Comparison of ENCODE assay signal across 8 cellular contexts in genomic region chr14:59482471-59483331, GRCh38. TPM values are rescaled to one million over a fixed set of nuclear protein-coding genes. Genes with fewer than 3 reads are reported as not detected.
DNase-seq lines count a peak whose midpoint lies in the region; ATAC-seq and TF ChIP-seq lines count a peak whose summit lies in the region.

No MANE protein-coding gene starts in this region.

- H3K9ac ChIP-seq in OCI-LY1 (ENCODE audit: low read length) = peak overlapping the region; percentile 82

- no peaks in the 10 kb centered on the region for H3F3A ChIP-seq in OCI-LY1 (ENCODE audit: insufficient read depth, low read length)

- H3K27me3 Mint-ChIP-seq in activated CD4-positive, alpha-beta T cell treated with anti-CD3 and anti-CD28 coated beads, Interleukin-2, amount 10 ng/mL, durations not matched to agents 7 days and 5 days = no peaks in the 10 kb centered on the region

- no peak for TF ChIP-seq CTCF in OCI-LY1 (IDR thresholded peaks at IDR 0.05; ENCODE audit: low read length)

- H3K9me2 ChIP-seq in OCI-LY1 (ENCODE audit: low read depth, low read length) = no peaks in the 10 kb centered on the region

- no peak for DNase-seq in activated CD4-positive, alpha-beta T cell treated with anti-CD3 and anti-CD28 coated beads, Interleukin-2, amount 10 ng/mL, durations not matched to agents 7 days and 5 days
- no peak for DNase-seq in activated CD4-positive, alpha-beta T cell treated with anti-CD3 and anti-CD28 coated beads, Interleukin-2, amount 50 U/mL, for 1 hour
- peak; percentile 87 for DNase-seq in dedifferentiated amniotic fluid mesenchymal stem cell (ENCODE audit: extremely low spot score)
- peak; percentile 16 for DNase-seq in midbrain (lab: John Stamatoyannopoulos, UW)
- DNase-seq in aorta = peak in 1 of 2 donors; percentile 54
- DNase-seq in posterior vena cava (ENCODE audit: low spot score) = no peak
- no peak for DNase-seq in stimulated activated CD8-positive, alpha-beta memory T cell treated with anti-CD3 and anti-CD28 coated beads, Interleukin-4, amount 100 ng/mL, for 48 hours

- CTCF ChIA-PET in activated CD4-positive, alpha-beta T cell treated with anti-CD3 and anti-CD28 coated beads, Interleukin-2, amount 10 ng/mL, durations not matched to agents 7 days and 5 days (lab: Charles Lee) = interaction anchor here (2.5 to 3.0 kb wide), 2 partner anchors 9 to 13 kb away, joined by 9 to 14 read pairs; no protein-coding TSS in a partner anchor

- peaks cover 10% of the 10 kb centered on the region for H3K36me3 Mint-ChIP-seq in activated CD4-positive, alpha-beta T cell treated with anti-CD3 and anti-CD28 coated beads, Interleukin-2, amount 10 ng/mL, durations not matched to agents 7 days and 5 days (ENCODE audit: low read depth)

- H4K20me1 ChIP-seq in OCI-LY1 (ENCODE audit: insufficient read depth, low read length) = no peaks in the 10 kb centered on the region

- H3K79me2 ChIP-seq in OCI-LY1 (ENCODE audit: insufficient read depth, low read length) = peaks cover 11% of the 10 kb centered on the region

- no peaks in the 10 kb centered on the region for H3K9me3 Mint-ChIP-seq in activated CD4-positive, alpha-beta T cell treated with anti-CD3 and anti-CD28 coated beads, Interleukin-2, amount 10 ng/mL, durations not matched to agents 7 days and 5 days

- H3K4me3 Mint-ChIP-seq in activated CD4-positive, alpha-beta T cell treated with anti-CD3 and anti-CD28 coated beads, Interleukin-2, amount 10 ng/mL, durations not matched to agents 7 days and 5 days = peak overlapping the region; percentile 97

- ATAC-seq in aorta (ENCODE audit: low FRiP score) = no peak

- intact Hi-C loops in aorta (cut with DNase I) (loop anchor here (5.0 to 10.0 kb wide), 2 partner anchors 195 to 202 kb away; no protein-coding TSS in a partner anchor), posterior vena cava (cut with DNase I) (no loop called here)

- H3K4me2 ChIP-seq in OCI-LY1 (ENCODE audit: low read length) = peak overlapping the region; percentile 96

- no peak overlapping the region for H2AFZ ChIP-seq in OCI-LY1 (ENCODE audit: low read length)

- H3K36me3 ChIP-seq in OCI-LY1 (ENCODE audit: insufficient read depth, low read length) (peaks cover 8% of the 10 kb centered on the region), aorta (ENCODE audit: control insufficient read depth in 1 of 2, insufficient read depth in 2 of 2, low read length in 1 of 2) (no peaks in the 10 kb centered on the region)

- H3K9me3 ChIP-seq in OCI-LY1 (ENCODE audit: low read length) (no peaks in the 10 kb centered on the region), aorta (ENCODE audit: control insufficient read depth, low read length) (no peaks in the 10 kb centered on the region)

- H3K27me3 ChIP-seq in OCI-LY1 (ENCODE audit: insufficient read depth, low read length) = no peaks in the 10 kb centered on the region
- H3K27me3 ChIP-seq in aorta (ENCODE audit: control insufficient read depth in 1 of 2, insufficient read depth in 2 of 2, low read length in 1 of 2) = no peaks in the 10 kb centered on the region

- 11 to 12% methylated on average over 6 of the region's 6 CpGs for WGBS in aorta, 2 donors

- peaks cover 61% of the 10 kb centered on the region for H3K4me1 Mint-ChIP-seq in activated CD4-positive, alpha-beta T cell treated with anti-CD3 and anti-CD28 coated beads, Interleukin-2, amount 10 ng/mL, durations not matched to agents 7 days and 5 days

- H3K27ac ChIP-seq in OCI-LY1 (ENCODE audit: low read depth, low read length, poor library complexity, severe bottlenecking) (no peak overlapping the region), aorta (ENCODE audit: low read depth in 1 of 2, low read length in 2 of 2) (peak overlapping the region; percentile 61 to 89)

- H3K27ac Mint-ChIP-seq in activated CD4-positive, alpha-beta T cell treated with anti-CD3 and anti-CD28 coated beads, Interleukin-2, amount 10 ng/mL, durations not matched to agents 7 days and 5 days = peak overlapping the region; percentile 96

- POLR2A ChIA-PET in activated CD4-positive, alpha-beta T cell treated with anti-CD3 and anti-CD28 coated beads, Interleukin-2, amount 10 ng/mL, durations not matched to agents 7 days and 5 days (lab: Charles Lee) = no interaction called here

- H3K4me1 ChIP-seq in OCI-LY1 (ENCODE audit: insufficient read depth, low read length, severe bottlenecking) (peaks cover 49% of the 10 kb centered on the region), aorta (ENCODE audit: control insufficient read depth in 1 of 2, insufficient read depth in 2 of 2, low read length in 2 of 2) (no peaks in the 10 kb centered on the region)

- H3K4me3 ChIP-seq in OCI-LY1 (ENCODE audit: low read depth, low read length, poor library complexity, severe bottlenecking) = peak overlapping the region; percentile 70
- peak overlapping the region; percentile 16 to 73 for H3K4me3 ChIP-seq in aorta (ENCODE audit: low read length in 2 of 2)

RNA-seq across cellular contexts. Expression of gene L3HYPDH, which starts 1.5 kb away (rescaled TPM):
- total RNA-seq in activated CD4-positive, alpha-beta T cell treated with anti-CD3 and anti-CD28 coated beads, Interleukin-2, amount 10 ng/mL, durations not matched to agents 7 days and 5 days = 10 to 100 TPM; 15.4 to 18.3 TPM
- total RNA-seq in aorta = 10 to 100 TPM; 31.4 to 53.1 TPM
- polyA plus RNA-seq in aorta = 10 to 100 TPM; 20.4 to 34.4 TPM
- total RNA-seq in posterior vena cava = 10 to 100 TPM; 30.2 to 36.3 TPM

RNA-seq across cellular contexts. Expression of gene JKAMP, which starts 1.6 kb away (rescaled TPM):
- total RNA-seq in activated CD4-positive, alpha-beta T cell treated with anti-CD3 and anti-CD28 coated beads, Interleukin-2, amount 10 ng/mL, durations not matched to agents 7 days and 5 days = 10 to 100 TPM; 30.3 to 32.7 TPM
- total RNA-seq in aorta (10 to 100 TPM; 29.2 to 31.9 TPM), posterior vena cava (10 to 100 TPM; 21.7 to 24.4 TPM)
- polyA plus RNA-seq in aorta = 10 to 100 TPM; 19.2 to 54.4 TPM

RNA-seq across cellular contexts. Expression of gene GPR135, which starts 17.5 kb away (rescaled TPM):
- total RNA-seq in activated CD4-positive, alpha-beta T cell treated with anti-CD3 and anti-CD28 coated beads, Interleukin-2, amount 10 ng/mL, durations not matched to agents 7 days and 5 days = 1 to 10 TPM; 1.5 to 1.6 TPM
- total RNA-seq in aorta (1 to 10 TPM; 7.4 to 9.0 TPM), posterior vena cava (1 to 10 TPM; 7.5 to 8.1 TPM)
- polyA plus RNA-seq in aorta = 1 to 10 TPM in 1 of 2 donors, under 1 TPM in 1; 0.50 to 3.8 TPM

Comparison
In these comparisons a context has a peak if more than half of its experiments do, and no peak if none do; other contexts are left out.
1. DNase-seq: peak in dedifferentiated amniotic fluid mesenchymal stem cell (single experiment) and midbrain (single experiment); none in activated CD4-positive, alpha-beta T cell treated with anti-CD3 and anti-CD28 coated beads, Interleukin-2, amount 10 ng/mL, durations not matched to agents 7 days and 5 days (single experiment), activated CD4-positive, alpha-beta T cell treated with anti-CD3 and anti-CD28 coated beads, Interleukin-2, amount 50 U/mL, for 1 hour (single experiment), posterior vena cava (single experiment) and stimulated activated CD8-positive, alpha-beta memory T cell treated with anti-CD3 and anti-CD28 coated beads, Interleukin-4, amount 100 ng/mL, for 48 hours (single experiment).
2. intact Hi-C loops: an anchor here in aorta (5.0 to 10.0 kb wide); none called in posterior vena cava.